ENCODE assay signal across 41 cellular contexts in genomic region chr5:84162695-84163094, GRCh38.
"Had no signal": no experiment of that assay in that cellular context is flagged by ENCODE, and none has a peak within 500 bp of the region (broad histone marks: within the 10 kb centered on the region; RNA-seq: fewer than 3 reads in every experiment).

No MANE protein-coding gene starts in this region.

- ATAC-seq: activated naive CD4-positive, alpha-beta T cell treated with anti-CD3 and anti-CD28 coated beads, Interleukin-2, amount 50 U/mL, for 72 hours; activated naive CD8-positive, alpha-beta T cell treated with anti-CD3 and anti-CD28 coated beads, Interleukin-2, amount 50 U/mL, for 24 hours; activated T-cell treated with anti-CD3 and anti-CD28 coated beads, Interleukin-2, amount 50 U/mL, for 4 hours; activated T-cell treated with anti-CD3 and anti-CD28 coated beads, Interleukin-2, amount 50 U/mL, for 72 hours; activated T-helper 17 cell treated with anti-CD3 and anti-CD28 coated beads, Interleukin-2, amount 50 U/mL, for 72 hours; body of pancreas had no signal

- H3K9me3 Mint-ChIP-seq: activated naive CD4-positive, alpha-beta T cell treated with anti-CD3 and anti-CD28 coated beads, Interleukin-2, amount 10 ng/mL, durations not matched to agents 7 days and 5 days; activated naive CD8-positive, alpha-beta T cell treated with anti-CD3 and anti-CD28 coated beads for 36 hours; activated naive CD8-positive, alpha-beta T cell treated with anti-CD3 and anti-CD28 coated beads, Interleukin-2, amount 10 ng/mL, durations not matched to agents 7 days and 5 days; activated T-cell treated with anti-CD3 and anti-CD28 coated beads, Interleukin-2, amount 50 U/mL, for 24 hours; activated T-helper 1 cell treated with anti-CD3 and anti-CD28 coated beads, Interleukin-12 subunit alpha, Interleukin-12 subunit beta, Interleukin-2, Interleukin-4 antibody, amounts not matched to agents 30 ng/mL and 10 ng/mL and 1 ng/mL, durations not matched to agents 14 hours and 24 hours and 36 hours; activated T-helper 2 cell treated with anti-CD3 and anti-CD28 coated beads, Interferon-gamma antibody, Interleukin-2, Interleukin-4, amounts not matched to agents 10 μg/mL and 5 μg/mL and 100 μg/mL, durations not matched to agents 14 hours and 24 hours and 36 hours; brain had no signal

- H3K27me3 Mint-ChIP-seq: activated naive CD4-positive, alpha-beta T cell treated with anti-CD3 and anti-CD28 coated beads, Interleukin-2, amount 10 ng/mL, durations not matched to agents 7 days and 5 days; activated naive CD4-positive, alpha-beta T cell treated with anti-CD3 and anti-CD28 coated beads, Interleukin-2, amount 50 U/mL, for 24 hours; activated naive CD8-positive, alpha-beta T cell; activated naive CD8-positive, alpha-beta T cell treated with anti-CD3 and anti-CD28 coated beads for 36 hours; activated naive CD8-positive, alpha-beta T cell treated with anti-CD3 and anti-CD28 coated beads, Interleukin-2, amount 10 ng/mL, durations not matched to agents 7 days and 5 days; activated naive CD8-positive, alpha-beta T cell treated with anti-CD3 and anti-CD28 coated beads, Interleukin-2, amount 50 U/mL, for 24 hours; activated T-cell treated with anti-CD3 and anti-CD28 coated beads, Interleukin-2, amount 50 U/mL, for 24 hours; activated T-helper 17 cell treated with anti-CD3 and anti-CD28 coated beads, Interleukin-2, amount 50 U/mL, for 72 hours; brain; central memory CD8-positive, alpha-beta T cell had no signal

- H3K27ac Mint-ChIP-seq: activated naive CD4-positive, alpha-beta T cell treated with anti-CD3 and anti-CD28 coated beads for 36 hours; activated naive CD4-positive, alpha-beta T cell treated with anti-CD3 and anti-CD28 coated beads, Interleukin-2, amount 10 ng/mL, durations not matched to agents 7 days and 5 days; activated naive CD4-positive, alpha-beta T cell treated with anti-CD3 and anti-CD28 coated beads, Interleukin-2, amount 50 U/mL, for 24 hours; activated naive CD4-positive, alpha-beta T cell treated with anti-CD3 and anti-CD28 coated beads, Interleukin-2, amount 50 U/mL, for 72 hours; activated naive CD8-positive, alpha-beta T cell; activated naive CD8-positive, alpha-beta T cell treated with anti-CD3 and anti-CD28 coated beads for 36 hours; activated naive CD8-positive, alpha-beta T cell treated with anti-CD3 and anti-CD28 coated beads, Interleukin-2, amount 10 ng/mL, durations not matched to agents 7 days and 5 days; activated naive CD8-positive, alpha-beta T cell treated with anti-CD3 and anti-CD28 coated beads, Interleukin-2, amount 50 U/mL, for 24 hours; activated T-cell treated with anti-CD3 and anti-CD28 coated beads, Interleukin-2, amount 50 U/mL, for 24 hours; activated T-cell treated with anti-CD3 and anti-CD28 coated beads, Interleukin-2, amount 50 U/mL, for 72 hours; activated T-helper 1 cell treated with anti-CD3 and anti-CD28 coated beads, Interleukin-12 subunit alpha, Interleukin-12 subunit beta, Interleukin-2, Interleukin-4 antibody, amounts not matched to agents 30 ng/mL and 10 ng/mL and 1 ng/mL, durations not matched to agents 14 hours and 24 hours and 36 hours; activated T-helper 17 cell treated with anti-CD3 and anti-CD28 coated beads, Interleukin-2, amount 50 U/mL, for 72 hours; activated T-helper 2 cell treated with anti-CD3 and anti-CD28 coated beads, Interferon-gamma antibody, Interleukin-2, Interleukin-4, amounts not matched to agents 10 μg/mL and 5 μg/mL and 100 μg/mL, durations not matched to agents 14 hours and 24 hours and 36 hours; brain had no signal

- H3K4me3 ChIP-seq: adrenal gland, ascending aorta, body of pancreas, breast epithelium, cardiac muscle cell had no signal

- FAIRE-seq: astrocyte, bronchial epithelial cell had no signal

- H3K27ac ChIP-seq: adrenal gland, ascending aorta, body of pancreas, brain microvascular endothelial cell, breast epithelium, cardiac muscle cell had no signal

- H3K36me3 ChIP-seq: adrenal gland, ascending aorta, brain microvascular endothelial cell, breast epithelium, cardiac muscle cell had no signal

- H3K9me3 ChIP-seq: adrenal gland, ascending aorta, body of pancreas, breast epithelium had no signal

- H3K27me3 ChIP-seq: adrenal gland, ascending aorta, body of pancreas, brain microvascular endothelial cell, breast epithelium, cardiac muscle cell had no signal

- H3K4me1 ChIP-seq: adrenal gland, ascending aorta, body of pancreas, breast epithelium had no signal

- H3K4me1 Mint-ChIP-seq: activated naive CD4-positive, alpha-beta T cell treated with anti-CD3 and anti-CD28 coated beads, Interleukin-2, amount 10 ng/mL, durations not matched to agents 7 days and 5 days; activated naive CD4-positive, alpha-beta T cell treated with anti-CD3 and anti-CD28 coated beads, Interleukin-2, amount 50 U/mL, for 24 hours; activated naive CD8-positive, alpha-beta T cell treated with anti-CD3 and anti-CD28 coated beads for 36 hours; activated naive CD8-positive, alpha-beta T cell treated with anti-CD3 and anti-CD28 coated beads, Interleukin-2, amount 10 ng/mL, durations not matched to agents 7 days and 5 days; activated naive CD8-positive, alpha-beta T cell treated with anti-CD3 and anti-CD28 coated beads, Interleukin-2, amount 50 U/mL, for 24 hours; activated T-helper 17 cell treated with anti-CD3 and anti-CD28 coated beads, Interleukin-2, amount 50 U/mL, for 72 hours; central memory CD8-positive, alpha-beta T cell had no signal

- H3K36me3 Mint-ChIP-seq: activated naive CD4-positive, alpha-beta T cell treated with anti-CD3 and anti-CD28 coated beads, Interleukin-2, amount 10 ng/mL, durations not matched to agents 7 days and 5 days; activated naive CD4-positive, alpha-beta T cell treated with anti-CD3 and anti-CD28 coated beads, Interleukin-2, amount 50 U/mL, for 24 hours; activated naive CD4-positive, alpha-beta T cell treated with anti-CD3 and anti-CD28 coated beads, Interleukin-2, amount 50 U/mL, for 72 hours; activated naive CD8-positive, alpha-beta T cell; activated naive CD8-positive, alpha-beta T cell treated with anti-CD3 and anti-CD28 coated beads for 36 hours; activated naive CD8-positive, alpha-beta T cell treated with anti-CD3 and anti-CD28 coated beads, Interleukin-2, amount 10 ng/mL, durations not matched to agents 7 days and 5 days; brain had no signal

- DNase-seq: activated effector memory CD4-positive, alpha-beta T cell treated with anti-CD3 and anti-CD28 coated beads, Interleukin-2, amount 50 U/mL, for 16 hours; activated effector memory CD4-positive, alpha-beta T cell treated with Interleukin-2 at 50 U/mL for 16 hours; activated gamma-delta T cell; activated gamma-delta T cell treated with Interleukin-2 at 50 U/mL for 16 hours; activated naive CD4-positive, alpha-beta T cell; activated naive CD4-positive, alpha-beta T cell treated with anti-CD3 and anti-CD28 coated beads for 36 hours; activated naive CD4-positive, alpha-beta T cell treated with anti-CD3 and anti-CD28 coated beads, Interleukin-2, amount 10 ng/mL, durations not matched to agents 7 days and 5 days; activated naive CD4-positive, alpha-beta T cell treated with anti-CD3 and anti-CD28 coated beads, Interleukin-2, amount 50 U/mL, for 16 hours; activated naive CD4-positive, alpha-beta T cell treated with Interleukin-2 at 50 U/mL for 16 hours; activated naive CD8-positive, alpha-beta T cell treated with anti-CD3 and anti-CD28 coated beads for 36 hours; activated naive CD8-positive, alpha-beta T cell treated with anti-CD3 and anti-CD28 coated beads, Interleukin-2, amount 10 ng/mL, durations not matched to agents 7 days and 5 days; activated naive CD8-positive, alpha-beta T cell treated with anti-CD3 and anti-CD28 coated beads, Interleukin-2, amount 50 U/mL, for 24 hours; activated T-cell treated with anti-CD3 and anti-CD28 coated beads for 4 hours; activated T-cell treated with anti-CD3 and anti-CD28 coated beads, Interleukin-2, amount 50 U/mL, for 1 hour; activated T-cell treated with anti-CD3 and anti-CD28 coated beads, Interleukin-2, amount 50 U/mL, for 24 hours; activated T-cell treated with anti-CD3 and anti-CD28 coated beads, Interleukin-2, amount 50 U/mL, for 4 hours; activated T-cell treated with anti-CD3 and anti-CD28 coated beads, Interleukin-2, amount 50 U/mL, for 48 hours; activated T-cell treated with anti-CD3 and anti-CD28 coated beads, Interleukin-2, amount 50 U/mL, for 72 hours; adrenal gland; amniotic stem cell; amygdala; anterior cingulate cortex; aorta; body of pancreas; brain microvascular endothelial cell; caudate nucleus; central memory CD4-positive, alpha-beta T cell; cerebellar nuclear complex had no signal

- H3K4me3 Mint-ChIP-seq: activated naive CD4-positive, alpha-beta T cell treated with anti-CD3 and anti-CD28 coated beads for 36 hours; activated naive CD4-positive, alpha-beta T cell treated with anti-CD3 and anti-CD28 coated beads, Interleukin-2, amount 10 ng/mL, durations not matched to agents 7 days and 5 days; activated naive CD4-positive, alpha-beta T cell treated with anti-CD3 and anti-CD28 coated beads, Interleukin-2, amount 50 U/mL, for 24 hours; activated naive CD8-positive, alpha-beta T cell; activated naive CD8-positive, alpha-beta T cell treated with anti-CD3 and anti-CD28 coated beads for 36 hours; activated naive CD8-positive, alpha-beta T cell treated with anti-CD3 and anti-CD28 coated beads, Interleukin-2, amount 10 ng/mL, durations not matched to agents 7 days and 5 days; activated naive CD8-positive, alpha-beta T cell treated with anti-CD3 and anti-CD28 coated beads, Interleukin-2, amount 50 U/mL, for 24 hours; activated T-cell treated with anti-CD3 and anti-CD28 coated beads, Interleukin-2, amount 50 U/mL, for 24 hours; activated T-cell treated with anti-CD3 and anti-CD28 coated beads, Interleukin-2, amount 50 U/mL, for 4 hours; activated T-cell treated with anti-CD3 and anti-CD28 coated beads, Interleukin-2, amount 50 U/mL, for 72 hours; activated T-helper 1 cell treated with anti-CD3 and anti-CD28 coated beads, Interleukin-12 subunit alpha, Interleukin-12 subunit beta, Interleukin-2, Interleukin-4 antibody, amounts not matched to agents 30 ng/mL and 10 ng/mL and 1 ng/mL, durations not matched to agents 14 hours and 24 hours and 36 hours; activated T-helper 17 cell treated with anti-CD3 and anti-CD28 coated beads, Interleukin-2, amount 50 U/mL, for 72 hours; brain; central memory CD8-positive, alpha-beta T cell had no signal
